In the genomic region with DNA sequence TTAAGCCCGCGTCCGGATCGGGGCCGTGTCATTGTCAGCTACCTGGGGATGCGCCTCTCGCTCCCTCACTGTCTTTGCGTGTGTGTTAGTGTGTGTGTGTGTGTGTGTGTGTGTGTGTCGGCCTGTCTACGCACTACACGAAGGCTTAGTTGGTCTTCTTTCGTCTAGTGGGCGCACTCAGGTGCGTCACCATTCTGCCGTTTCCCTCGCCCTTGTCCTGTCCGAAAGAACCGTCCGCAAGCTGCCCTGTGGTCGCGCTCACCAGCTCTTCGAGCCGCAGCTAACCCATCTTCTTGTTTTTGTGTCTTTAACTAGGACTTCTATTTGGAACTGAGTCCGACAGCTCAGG, we compare ENCODE assay signal across 8 cellular contexts. TPM values are rescaled to one million over a fixed set of nuclear protein-coding genes. Genes with fewer than 3 reads are reported as not detected.
DNase-seq lines count a peak whose midpoint lies in the region; ATAC-seq and TF ChIP-seq lines count a peak whose summit lies in the region.

No MANE protein-coding gene starts in this region.

- 5% methylated on average over 24 of the region's 24 CpGs for WGBS in urinary bladder

- H3K36me3 ChIP-seq in brain microvascular endothelial cell (replicated peaks) (no peaks in the 10 kb centered on the region), lower lobe of right lung (no peaks in the 10 kb centered on the region), urinary bladder (ENCODE audit: insufficient read depth) (no peaks in the 10 kb centered on the region)

- in situ Hi-C loops in brain microvascular endothelial cell (cut with HindIII; ENCODE audit: low pct_ligation_motif_present, low sequenced_read_pairs), result loop anchor here (25.0 kb wide), 1 partner anchor 127 kb away; no protein-coding TSS in a partner anchor

- H3K4me3 Mint-ChIP-seq in activated naive CD4-positive, alpha-beta T cell treated with anti-CD3 and anti-CD28 coated beads for 36 hours, result peak overlapping the region; percentile 62

- H3K4me1 Mint-ChIP-seq in activated naive CD4-positive, alpha-beta T cell treated with anti-CD3 and anti-CD28 coated beads for 36 hours (ENCODE audit: low read depth), result peaks cover 6% of the 10 kb centered on the region

- ATAC-seq in lower lobe of right lung (peak in 1 of 2 donors; percentile 28), HG02840 (IDR thresholded peaks at IDR 0.05; ENCODE audit: low FRiP score, unreplicated experiment) (no peak), GM19467 (IDR thresholded peaks at IDR 0.05; ENCODE audit: unreplicated experiment) (no peak)

- H3K27me3 Mint-ChIP-seq in activated naive CD4-positive, alpha-beta T cell treated with anti-CD3 and anti-CD28 coated beads for 36 hours (ENCODE audit: low read depth), result peaks cover 44% of the 10 kb centered on the region

- H3K36me3 Mint-ChIP-seq in activated naive CD4-positive, alpha-beta T cell treated with anti-CD3 and anti-CD28 coated beads for 36 hours (ENCODE audit: low read depth), result no peaks in the 10 kb centered on the region

- H3K27ac Mint-ChIP-seq in activated naive CD4-positive, alpha-beta T cell treated with anti-CD3 and anti-CD28 coated beads for 36 hours, result no peak overlapping the region

- intact Hi-C loops in activated naive CD4-positive, alpha-beta T cell treated with anti-CD3 and anti-CD28 coated beads for 36 hours (cut with micrococcal nuclease), result no loop called here
- intact Hi-C loops in lower lobe of right lung (cut with DNase I), result no loop called here

- CTCF ChIA-PET in activated naive CD4-positive, alpha-beta T cell treated with anti-CD3 and anti-CD28 coated beads for 36 hours (lab: Charles Lee), result interaction anchor here (0.6 to 0.9 kb wide), 2 partner anchors 44 to 572 kb away, joined by 3 read pairs; no protein-coding TSS in a partner anchor

- H3K4me1 ChIP-seq in lower lobe of right lung, result no peaks in the 10 kb centered on the region
- H3K4me1 ChIP-seq in urinary bladder (ENCODE audit: insufficient read depth), result no peaks in the 10 kb centered on the region

- H3K4me3 ChIP-seq in brain microvascular endothelial cell (ENCODE audit: low read depth, low read length), result peak overlapping the region; percentile 56
- peak overlapping the region; percentile 47 for H3K4me3 ChIP-seq in lower lobe of right lung
- peak overlapping the region; percentile 74 for H3K4me3 ChIP-seq in urinary bladder (ENCODE audit: low read depth, low read length)

- H3K27me3 ChIP-seq in brain microvascular endothelial cell (replicated peaks) (peaks cover 16% of the 10 kb centered on the region), lower lobe of right lung (ENCODE audit: low read depth) (peaks cover 64% of the 10 kb centered on the region)

- TF ChIP-seq CTCF in brain microvascular endothelial cell (IDR thresholded peaks at IDR 0.05; ENCODE audit: low read depth, low read length, missing control alignments) (no peak), lower lobe of right lung (IDR thresholded peaks at IDR 0.05) (no peak)

- no peaks in the 10 kb centered on the region for H3K9me3 Mint-ChIP-seq in activated naive CD4-positive, alpha-beta T cell treated with anti-CD3 and anti-CD28 coated beads for 36 hours

- H3K9me3 ChIP-seq in lower lobe of right lung, result no peaks in the 10 kb centered on the region

- H3K27ac ChIP-seq in brain microvascular endothelial cell (no peak overlapping the region), lower lobe of right lung (no peak overlapping the region), urinary bladder (ENCODE audit: low read depth) (no peak overlapping the region)

- no peak for DNase-seq in activated naive CD4-positive, alpha-beta T cell treated with anti-CD3 and anti-CD28 coated beads for 36 hours
- no peak for DNase-seq in activated naive CD4-positive, alpha-beta T cell treated with anti-CD3 and anti-CD28 coated beads, Interleukin-2, amount 50 U/mL, for 16 hours
- DNase-seq in brain microvascular endothelial cell (no peak), lower lobe of right lung (no peak), T-helper 9 cell (no peak)

RNA-seq across cellular contexts. Expression of a gene that starts 0.7 kb away (rescaled TPM):
- total RNA-seq in activated naive CD4-positive, alpha-beta T cell treated with anti-CD3 and anti-CD28 coated beads for 36 hours, result not detected
- not detected for total RNA-seq in lower lobe of right lung
- not detected for total RNA-seq in urinary bladder
- 0.03 TPM for polyA plus RNA-seq in urinary bladder

RNA-seq across cellular contexts. Expression of a gene that starts 37.2 kb away (rescaled TPM):
- 100 to 1,000 TPM; 173 to 180 TPM for total RNA-seq in activated naive CD4-positive, alpha-beta T cell treated with anti-CD3 and anti-CD28 coated beads for 36 hours
- 74.0 TPM for total RNA-seq in lower lobe of right lung
- total RNA-seq in urinary bladder, result 204 TPM
- 29.7 TPM for polyA plus RNA-seq in urinary bladder
